In genomic region chr3:173893066-173893465, GRCh38 we compare ENCODE assay signal across 18 cellular contexts.
A peak's percentile ranks its signal among the peaks of the same experiment; 100 is the strongest.
DNase-seq lines count a peak whose midpoint lies in the region; ATAC-seq and TF ChIP-seq lines count a peak whose summit lies in the region.
"Had no signal": no experiment of that assay in that cellular context is flagged by ENCODE, and none has a peak within 500 bp of the region (broad histone marks: within the 10 kb centered on the region; RNA-seq: fewer than 3 reads in every experiment).

No MANE protein-coding gene starts in this region.

- H3K9me3 ChIP-seq in esophagus squamous epithelium: no peaks in the 10 kb centered on the region
- H3K9me3 ChIP-seq: Caco-2, HAP-1, Peyer's patch had no signal

- H3K4me3 ChIP-seq in skeletal muscle cell (ENCODE audit: low read depth, low read length) (no peak overlapping the region), esophagus squamous epithelium (no peak overlapping the region)
- H3K4me3 ChIP-seq: coronary artery, HAP-1, Peyer's patch, smooth muscle cell had no signal

- 74 to 85% methylated on average over 4 of the region's 4 CpGs for WGBS in esophagus squamous epithelium, 2 donors

- no peaks in the 10 kb centered on the region for H3K4me1 ChIP-seq in esophagus squamous epithelium
- H3K4me1 ChIP-seq: Caco-2, Peyer's patch had no signal

- no peak overlapping the region for H3K4me3 Mint-ChIP-seq in endothelial cell (ENCODE audit: unreplicated experiment)
- H3K4me3 Mint-ChIP-seq: T-helper 1 cell treated with Interleukin-12 subunit alpha and Interleukin-12 subunit beta and Interleukin-4 antibody, amounts not matched to agents 30 μg/mL and 1 μg/mL, for 36 hours had no signal

- H3K36me3 Mint-ChIP-seq in endothelial cell (ENCODE audit: low read depth, unreplicated experiment): no peaks in the 10 kb centered on the region

- H3K9me3 Mint-ChIP-seq in endothelial cell (ENCODE audit: unreplicated experiment): no peaks in the 10 kb centered on the region

- H3K27ac ChIP-seq in esophagus squamous epithelium: no peak overlapping the region
- H3K27ac ChIP-seq: coronary artery, Peyer's patch had no signal

- DNase-seq in NCI-H345 (lab: John Stamatoyannopoulos, UW): peak; percentile 52
- no peak for DNase-seq in NCI-H345 treated with DMSO at 0.1 percent for 48 hours (lab: John Stamatoyannopoulos, UW; ENCODE audit: unreplicated experiment)
- peak; percentile 61 for DNase-seq in NCI-H2107 treated with DMSO at 0.1 percent for 48 hours (lab: John Stamatoyannopoulos, UW; ENCODE audit: unreplicated experiment)
- DNase-seq in endothelial cell (ENCODE audit: low spot score): no peak
- DNase-seq in skeletal muscle cell (ENCODE audit: low read depth): peak; percentile 58
- DNase-seq in esophagus squamous epithelium (lab: John Stamatoyannopoulos, UW): no peak
- DNase-seq in Right ventricle myocardium inferior (ENCODE audit: missing footprints): no peak
- DNase-seq: activated CD8-positive, alpha-beta memory T cell treated with anti-CD3 and anti-CD28 coated beads, Interleukin-2, amount 50 U/mL, for 48 hours; Caco-2; mesenchymal stem cell; NCI-H2171; nucleus accumbens; Peyer's patch had no signal

- H3K27me3 Mint-ChIP-seq in endothelial cell (ENCODE audit: unreplicated experiment): no peaks in the 10 kb centered on the region

- no peaks in the 10 kb centered on the region for H3K36me3 ChIP-seq in esophagus squamous epithelium
- H3K36me3 ChIP-seq: HAP-1, Peyer's patch had no signal

- H3K4me1 Mint-ChIP-seq in endothelial cell (ENCODE audit: unreplicated experiment): no peaks in the 10 kb centered on the region

- H3K27ac Mint-ChIP-seq in endothelial cell (ENCODE audit: unreplicated experiment): peak overlapping the region; percentile 27
- H3K27ac Mint-ChIP-seq: T-helper 1 cell treated with Interleukin-12 subunit alpha and Interleukin-12 subunit beta and Interleukin-4 antibody, amounts not matched to agents 30 μg/mL and 1 μg/mL, for 36 hours had no signal

- TF ChIP-seq CTCF in endothelial cell (IDR thresholded peaks at IDR 0.05; ENCODE audit: unreplicated experiment) (no peak), esophagus squamous epithelium (IDR thresholded peaks at IDR 0.05) (no peak)

- intact Hi-C loops in esophagus squamous epithelium (cut with DNase I) (no loop called here), Right ventricle myocardium inferior (cut with DNase I) (no loop called here)

- ATAC-seq in GM21367 (IDR thresholded peaks at IDR 0.05; ENCODE audit: unreplicated experiment) (no peak), Right ventricle myocardium inferior (no peak)

- H3K27me3 ChIP-seq in esophagus squamous epithelium: no peaks in the 10 kb centered on the region
- H3K27me3 ChIP-seq: Peyer's patch had no signal

- no peak for TF ChIP-seq POLR2A in esophagus squamous epithelium (IDR thresholded peaks at IDR 0.05)

Comparison
In these comparisons a context has a peak if more than half of its experiments do, and no peak if none do; other contexts are left out.
1. DNase-seq: peak in NCI-H345 (single experiment), NCI-H2107 treated with DMSO at 0.1 percent for 48 hours (single experiment) and skeletal muscle cell (single experiment); none in NCI-H345 treated with DMSO at 0.1 percent for 48 hours (single experiment), endothelial cell (single experiment), esophagus squamous epithelium (single experiment) and Right ventricle myocardium inferior (single experiment).